In genomic region chr10:78371118-78371517, GRCh38 we compare ENCODE assay signal across 1 cellular context.
TF ChIP-seq lines count a peak whose summit lies in the region.

No MANE protein-coding gene starts in this region.

TF ChIP-seq in WTC11, 78 proteins besides CTCF, POLR2A, EP300 and RAD21 (continued from another document):
- TF ChIP-seq ZNF281 (CRISPR knock-in tag; IDR thresholded peaks at IDR 0.05) (no peak), TEAD4 (CRISPR knock-in tag; IDR thresholded peaks at IDR 0.05) (no peak), NFATC4 (CRISPR knock-in tag; IDR thresholded peaks at IDR 0.05) (no peak), PRDM15 (CRISPR knock-in tag; IDR thresholded peaks at IDR 0.05) (no peak), OVOL2 (CRISPR knock-in tag; IDR thresholded peaks at IDR 0.05; ENCODE audit: borderline replicate concordance) (no peak), FOXP1 (CRISPR knock-in tag; IDR thresholded peaks at IDR 0.05; ENCODE audit: borderline replicate concordance) (no peak), ATF3 (CRISPR knock-in tag; conservative IDR thresholded peaks at IDR 0.05) (no peak), ZNF423 (CRISPR knock-in tag; IDR thresholded peaks at IDR 0.05) (no peak), HMGA2 (CRISPR knock-in tag; IDR thresholded peaks at IDR 0.05) (no peak), ZBTB21 (CRISPR knock-in tag; IDR thresholded peaks at IDR 0.05; ENCODE audit: borderline replicate concordance) (no peak), E2F4 (CRISPR knock-in tag; IDR thresholded peaks at IDR 0.05; ENCODE audit: borderline replicate concordance, low read depth) (no peak)
- TF ChIP-seq, protein P1, sequence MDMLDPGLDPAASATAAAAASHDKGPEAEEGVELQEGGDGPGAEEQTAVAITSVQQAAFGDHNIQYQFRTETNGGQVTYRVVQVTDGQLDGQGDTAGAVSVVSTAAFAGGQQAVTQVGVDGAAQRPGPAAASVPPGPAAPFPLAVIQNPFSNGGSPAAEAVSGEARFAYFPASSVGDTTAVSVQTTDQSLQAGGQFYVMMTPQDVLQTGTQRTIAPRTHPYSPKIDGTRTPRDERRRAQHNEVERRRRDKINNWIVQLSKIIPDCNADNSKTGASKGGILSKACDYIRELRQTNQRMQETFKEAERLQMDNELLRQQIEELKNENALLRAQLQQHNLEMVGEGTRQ (CRISPR knock-in tag; IDR thresholded peaks at IDR 0.05): no peak
- TF ChIP-seq, protein P2, sequence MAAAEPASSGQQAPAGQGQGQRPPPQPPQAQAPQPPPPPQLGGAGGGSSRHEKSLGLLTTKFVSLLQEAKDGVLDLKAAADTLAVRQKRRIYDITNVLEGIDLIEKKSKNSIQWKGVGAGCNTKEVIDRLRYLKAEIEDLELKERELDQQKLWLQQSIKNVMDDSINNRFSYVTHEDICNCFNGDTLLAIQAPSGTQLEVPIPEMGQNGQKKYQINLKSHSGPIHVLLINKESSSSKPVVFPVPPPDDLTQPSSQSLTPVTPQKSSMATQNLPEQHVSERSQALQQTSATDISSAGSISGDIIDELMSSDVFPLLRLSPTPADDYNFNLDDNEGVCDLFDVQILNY (CRISPR knock-in tag; IDR thresholded peaks at IDR 0.05): no peak
